Comparison of ENCODE assay signal across 1 cellular context in the genomic region with DNA sequence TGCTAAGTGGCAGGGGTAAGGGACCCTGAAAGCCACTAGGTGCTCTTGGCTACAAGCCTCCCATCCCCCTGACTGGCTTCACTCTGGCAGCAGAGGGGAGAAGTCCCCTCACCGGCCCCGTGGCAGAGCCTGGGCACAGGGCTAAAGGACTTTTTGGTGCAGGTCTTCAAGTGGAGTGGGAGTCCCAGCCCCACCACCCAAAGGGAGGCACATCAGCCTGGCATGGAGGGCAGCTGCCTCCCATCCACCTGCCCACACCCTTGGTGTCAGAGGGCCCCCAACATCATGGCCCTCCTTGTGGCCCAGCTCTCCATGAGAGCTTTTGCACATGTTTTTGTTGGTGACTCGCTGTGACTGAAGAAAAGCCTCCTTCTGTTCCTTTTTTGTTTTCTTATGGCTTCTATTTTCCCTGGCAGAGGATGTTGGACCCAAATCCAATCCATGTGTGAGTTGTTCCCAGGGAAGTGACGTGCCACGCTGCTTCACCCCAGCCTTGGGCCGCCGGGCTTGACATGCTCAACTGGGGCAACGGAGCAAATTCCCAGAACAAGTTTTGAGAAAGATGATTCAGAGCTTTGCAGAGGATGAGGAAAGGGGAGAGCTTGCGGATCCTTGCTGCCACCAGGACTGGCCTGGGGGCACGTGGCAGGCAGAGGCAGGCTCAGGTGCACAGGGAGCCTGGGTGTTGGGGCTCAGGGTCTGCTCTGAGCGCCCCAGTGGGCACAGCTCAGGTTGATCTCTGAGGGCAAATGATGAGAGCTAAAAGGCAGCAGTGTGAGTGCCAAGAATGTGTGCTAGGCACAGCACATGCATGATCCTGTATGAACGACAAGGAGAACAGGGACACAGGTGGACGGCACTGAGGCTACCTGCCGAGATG.
TF ChIP-seq lines count a peak whose summit lies in the region.

No MANE protein-coding gene starts in this region.

TF ChIP-seq in H1, 55 proteins besides CTCF, POLR2A, EP300 and RAD21:
- TF ChIP-seq, protein P1, sequence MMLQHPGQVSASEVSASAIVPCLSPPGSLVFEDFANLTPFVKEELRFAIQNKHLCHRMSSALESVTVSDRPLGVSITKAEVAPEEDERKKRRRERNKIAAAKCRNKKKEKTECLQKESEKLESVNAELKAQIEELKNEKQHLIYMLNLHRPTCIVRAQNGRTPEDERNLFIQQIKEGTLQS (IDR thresholded peaks at IDR 0.05; ENCODE audit: insufficient read depth, low read depth, low read length): no peak
